24 cellular contexts compared by ENCODE assay signal in the genomic region with DNA sequence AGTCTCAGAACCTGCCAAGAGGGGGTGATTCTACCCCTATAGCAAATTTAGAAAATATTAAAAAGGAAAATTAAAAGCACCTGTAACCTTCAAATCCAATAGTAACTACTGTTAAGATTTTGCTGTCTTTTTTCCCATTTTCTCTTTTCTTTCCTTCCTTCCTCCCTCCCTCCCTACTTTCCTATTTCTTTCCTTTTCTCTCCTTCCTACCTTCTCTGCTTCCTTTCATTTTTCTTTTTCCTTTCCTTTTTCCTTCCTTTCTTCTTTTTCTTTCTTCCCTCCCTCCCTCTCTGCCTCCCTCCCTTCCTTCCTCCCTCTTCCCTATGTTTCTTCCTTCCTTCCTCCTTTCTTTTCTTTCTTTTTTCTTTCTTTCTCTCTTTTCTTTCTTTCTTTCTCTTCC.
"Had no signal": no experiment of that assay in that cellular context is flagged by ENCODE, and none has a peak within 500 bp of the region (broad histone marks: within the 10 kb centered on the region; RNA-seq: fewer than 3 reads in every experiment).

No MANE protein-coding gene starts in this region.

- H3K9me3 ChIP-seq: colonic mucosa, esophagus squamous epithelium, gastrocnemius medialis, heart right ventricle, left lung, lower lobe of right lung, mucosa of descending colon had no signal

- H3K9me3 Mint-ChIP-seq: dendritic cell treated with granulocyte-macrophage colony-stimulating factor and Interleukin-4, amounts not matched to agents 40 ng/mL and 50 ng/mL, for 4 days; effector memory CD8-positive, alpha-beta T cell; endodermal cell; mesothelial cell of epicardium; naive B cell had no signal

- H3K4me3 ChIP-seq: colonic mucosa, esophagus squamous epithelium, gastrocnemius medialis, heart right ventricle, left lung, lower lobe of right lung, mucosa of descending colon had no signal

- H3K36me3 ChIP-seq: colonic mucosa, esophagus squamous epithelium, gastrocnemius medialis, heart right ventricle, left lung, lower lobe of right lung had no signal

- H3K4me1 Mint-ChIP-seq: endodermal cell, mesothelial cell of epicardium had no signal

- H3K4me1 ChIP-seq: colonic mucosa had no signal

- H3K36me3 Mint-ChIP-seq: mesothelial cell of epicardium, naive B cell had no signal

- H3K4me3 Mint-ChIP-seq: dendritic cell treated with granulocyte-macrophage colony-stimulating factor and Interleukin-4, amounts not matched to agents 40 ng/mL and 50 ng/mL, for 4 days; effector memory CD8-positive, alpha-beta T cell; endodermal cell; mesothelial cell of epicardium; naive B cell had no signal

- H3K27ac Mint-ChIP-seq: dendritic cell treated with granulocyte-macrophage colony-stimulating factor and Interleukin-4, amounts not matched to agents 40 ng/mL and 50 ng/mL, for 4 days; endodermal cell; mesothelial cell of epicardium; naive B cell had no signal

- DNase-seq: colonic mucosa; cortex of kidney; effector CD8-positive, alpha-beta T cell; effector memory CD8-positive, alpha-beta T cell; endodermal cell; erythroblast; esophagus squamous epithelium; foreskin melanocyte; gastrocnemius medialis; glutamatergic neuron; head of caudate nucleus; heart right ventricle; hippocampal formation; mesenchymal stem cell; mucosa of descending colon; naive B cell had no signal

- H3K27ac ChIP-seq: colonic mucosa, epithelial cell of prostate, esophagus squamous epithelium, gastrocnemius medialis, heart right ventricle, left lung, lower lobe of right lung had no signal

- ATAC-seq: effector memory CD8-positive, alpha-beta T cell; esophagus mucosa; gastrocnemius medialis; heart right ventricle; left cardiac atrium; left lung; left ventricle myocardium superior; lower lobe of right lung; mucosa of descending colon had no signal
